11 cellular contexts compared by ENCODE assay signal in the genomic region with DNA sequence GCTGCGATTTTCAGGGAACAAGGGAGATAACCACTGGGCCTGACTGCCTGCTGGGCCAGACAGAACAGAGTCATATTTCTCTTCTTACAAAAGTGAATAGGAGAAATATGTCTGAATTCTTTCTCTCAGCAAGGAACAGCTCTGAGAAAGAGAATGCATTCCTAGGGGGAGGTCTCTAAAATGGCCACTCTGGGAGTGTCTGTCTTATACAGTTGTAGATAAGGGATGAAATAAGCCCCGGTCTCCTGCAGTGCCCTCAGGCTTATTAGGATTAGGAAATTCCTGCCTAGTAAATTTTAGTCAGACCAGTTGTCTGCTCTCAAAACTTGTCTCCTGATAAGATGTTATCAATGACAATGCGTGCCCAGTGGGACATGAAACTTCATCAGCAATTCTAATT. TPM values are rescaled to one million over a fixed set of nuclear protein-coding genes. Genes with fewer than 3 reads are reported as not detected.
A peak's percentile ranks its signal among the peaks of the same experiment; 100 is the strongest.
DNase-seq lines count a peak whose midpoint lies in the region; ATAC-seq, FAIRE-seq and TF ChIP-seq lines count a peak whose summit lies in the region.
"Not testable (repeated sequence)": the region's sequence is repeated elsewhere in the genome, so short reads cannot be mapped to it uniquely, and the experiment has no call there.
"Had no signal": no experiment of that assay in that cellular context is flagged by ENCODE, and none has a peak within 500 bp of the region (broad histone marks: within the 10 kb centered on the region; RNA-seq: fewer than 3 reads in every experiment).

No MANE protein-coding gene starts in this region.

- CTCF ChIA-PET in A673 (lab: Charles Lee); HCT116 (lab: Charles Lee); OCI-LY7 (lab: Charles Lee; ENCODE audit: unreplicated experiment); K562 (lab: Yijun Ruan, JAX; ENCODE audit: low intra/inter-chr PET ratio): not testable (repeated sequence)
- CTCF ChIA-PET in activated CD4-positive, alpha-beta T cell treated with anti-CD3 and anti-CD28 coated beads for 36 hours (lab: Charles Lee), result interaction anchor here (0.6 kb wide), 1 partner anchor 27 kb away, joined by 3 read pairs; no protein-coding TSS in a partner anchor

- TF ChIP-seq POLR2A in HCT116 (IDR thresholded peaks at IDR 0.05; ENCODE audit: borderline replicate concordance, extremely low read depth, insufficient read depth, insufficient read length); K562 (conservative IDR thresholded peaks at IDR 0.05): not testable (repeated sequence)

- not testable (repeated sequence) for H3K36me3 ChIP-seq in A673 (ENCODE audit: insufficient read depth, low read length, poor library complexity, severe bottlenecking); DND-41 (ENCODE audit: insufficient read depth, low read length); HCT116 (ENCODE audit: control insufficient read depth in 1 of 2, insufficient read depth in 2 of 2, low read length in 2 of 2); HUES48 (ENCODE audit: control insufficient read depth, insufficient read depth, low read length); OCI-LY7 (ENCODE audit: insufficient read depth, low read length); K562 (ENCODE audit: control insufficient read depth, insufficient read depth, low read length); mesendoderm (ENCODE audit: control insufficient read depth, insufficient read depth, low read length)

- FAIRE-seq in K562 (lab: Jason Lieb, UNC), result not testable (repeated sequence)

- 21% methylated on average over 3 of the region's 3 CpGs for WGBS in K562 (ENCODE audit: insufficient coverage, low coverage, missing lambda C conversion rate)
- WGBS in mesendoderm (ENCODE audit: extremely low coverage, insufficient coverage, low lambda C conversion rate), result no CpG with 5 or more reads among the region's 3 CpGs

- BruUV-seq in A673 (replicated peaks; lab: Mats Ljungman, UMichigan); HCT116 (replicated peaks; lab: Mats Ljungman, UMichigan); OCI-LY7 (replicated peaks; lab: Mats Ljungman, UMichigan); K562 (replicated peaks; lab: Mats Ljungman, UMichigan): not testable (repeated sequence)

- not testable (repeated sequence) for H4K5ac ChIP-seq in mesendoderm (ENCODE audit: low read length)

- H3K9me3 Mint-ChIP-seq in activated CD4-positive, alpha-beta T cell treated with anti-CD3 and anti-CD28 coated beads for 36 hours (ENCODE audit: low read depth), result peaks cover 17% of the 10 kb centered on the region

- POLR2A ChIA-PET in A673 (lab: Charles Lee; ENCODE audit: low non-redundant PET), result interaction anchor here (0.7 kb wide), 1 partner anchor 14 kb away, joined by 3 read pairs; no protein-coding TSS in a partner anchor
- POLR2A ChIA-PET in HCT116 (lab: Charles Lee); activated CD4-positive, alpha-beta T cell treated with anti-CD3 and anti-CD28 coated beads for 36 hours (lab: Charles Lee): not testable (repeated sequence)
- POLR2A ChIA-PET in OCI-LY7 (lab: Charles Lee), result interaction anchor here (0.6 to 1.6 kb wide), 3 partner anchors 10 to 212 kb away, joined by 3 read pairs; no protein-coding TSS in a partner anchor
- POLR2A ChIA-PET in K562 (lab: Yijun Ruan, JAX), result interaction anchor here (1.1 kb wide), 1 partner anchor 14 kb away, joined by 3 read pairs; a partner anchor contains a TSS

- not testable (repeated sequence) for H2BK120ac ChIP-seq in mesendoderm (ENCODE audit: low read depth, low read length)

- H3K4me2 ChIP-seq in DND-41 (ENCODE audit: insufficient read depth, low read length); HCT116 (ENCODE audit: low read length); OCI-LY7 (ENCODE audit: low read length); K562 (ENCODE audit: insufficient read depth, low read length); mesendoderm (ENCODE audit: low read length): not testable (repeated sequence)

- H2BK15ac ChIP-seq in mesendoderm (replicated peaks; ENCODE audit: low read depth), result not testable (repeated sequence)

- TF ChIP-seq RAD21 in HCT116 (IDR thresholded peaks at IDR 0.05; ENCODE audit: low read depth); K562 (CRISPR knock-in tag; conservative IDR thresholded peaks at IDR 0.05 in 1 of 2, IDR thresholded peaks at IDR 0.05 in 1 of 2): not testable (repeated sequence)

- not testable (repeated sequence) for H3K4ac ChIP-seq in mesendoderm (ENCODE audit: low read depth, low read length)

- not testable (repeated sequence) for H3K9me1 ChIP-seq in K562 (ENCODE audit: control insufficient read depth, insufficient read depth, low read length)

- DNase-seq in A673 (ENCODE audit: low spot score) (peak; percentile 3), DND-41 (peak; percentile 25), OCI-LY7 (ENCODE audit: low spot score) (peak; percentile 28), mesendoderm (peak; percentile 38)
- DNase-seq in HCT116 (ENCODE audit: low read depth, low spot score); K562 (ENCODE audit: extremely low read depth in 1 of 4, low spot score in 3 of 4): not testable (repeated sequence)
- peak; percentile 10 for DNase-seq in activated CD4-positive, alpha-beta T cell treated with anti-CD3 and anti-CD28 coated beads for 36 hours

- RAD21 ChIA-PET in HCT116 (lab: Charles Lee; ENCODE audit: low non-redundant PET in 1 of 2, low total read pairs in 2 of 2, uncharacterized antibody in 2 of 2, unreplicated experiment in 2 of 2), result not testable (repeated sequence)

- H3K27ac Mint-ChIP-seq in activated CD4-positive, alpha-beta T cell treated with anti-CD3 and anti-CD28 coated beads for 36 hours, result not testable (repeated sequence)

- not testable (repeated sequence) for ATAC-seq in DND-41 (ENCODE audit: insufficient read depth, low read depth); HCT116; activated CD4-positive, alpha-beta T cell treated with anti-CD3 and anti-CD28 coated beads for 36 hours; K562

- intact Hi-C loops in A673 (cut with micrococcal nuclease; ENCODE audit: unreplicated experiment); HCT116 (cut with micrococcal nuclease); OCI-LY7 (cut with micrococcal nuclease; ENCODE audit: unreplicated experiment); activated CD4-positive, alpha-beta T cell treated with anti-CD3 and anti-CD28 coated beads for 36 hours (cut with DNase I, micrococcal nuclease); K562 (cut with micrococcal nuclease): not testable (repeated sequence)

- not testable (repeated sequence) for H3K4me1 Mint-ChIP-seq in activated CD4-positive, alpha-beta T cell treated with anti-CD3 and anti-CD28 coated beads for 36 hours

- H3K9me2 ChIP-seq in HCT116 (ENCODE audit: insufficient read depth); OCI-LY7 (ENCODE audit: insufficient read depth, low read length): not testable (repeated sequence)

- H3K36me3 Mint-ChIP-seq in activated CD4-positive, alpha-beta T cell treated with anti-CD3 and anti-CD28 coated beads for 36 hours (ENCODE audit: low read depth), result not testable (repeated sequence)

- TF ChIP-seq CTCF in A673 (conservative IDR thresholded peaks at IDR 0.05; ENCODE audit: low read depth, low read length); DND-41 (IDR thresholded peaks at IDR 0.05; ENCODE audit: borderline replicate concordance, extremely low read depth, low read length, poor library complexity, severe bottlenecking); HCT116 (IDR thresholded peaks at IDR 0.05 in 2 of 3, conservative IDR thresholded peaks at IDR 0.05 in 1 of 3; ENCODE audit: borderline replicate concordance in 1 of 3, insufficient read depth in 1 of 3, low read depth in 2 of 3, low read length in 2 of 3); OCI-LY7 (conservative IDR thresholded peaks at IDR 0.05; ENCODE audit: low read length); K562 (IDR thresholded peaks at IDR 0.05 in 2 of 3, conservative IDR thresholded peaks at IDR 0.05 in 1 of 3; ENCODE audit: insufficient read depth in 2 of 3, low read depth in 1 of 3, low read length in 3 of 3): not testable (repeated sequence)

- not testable (repeated sequence) for H3K27me3 ChIP-seq in A673 (replicated peaks; ENCODE audit: insufficient read depth, low read depth, low read length, poor library complexity); DND-41 (ENCODE audit: insufficient read depth, low read length, poor library complexity); HCT116 (ENCODE audit: insufficient read depth, low read length); HUES48 (ENCODE audit: control insufficient read depth, insufficient read depth, low read length); K562 (ENCODE audit: control insufficient read depth in 2 of 2, insufficient read depth in 2 of 2, low read length in 2 of 2); mesendoderm (ENCODE audit: insufficient read depth, low read length, poor library complexity)

- not testable (repeated sequence) for H3K4me3 Mint-ChIP-seq in activated CD4-positive, alpha-beta T cell treated with anti-CD3 and anti-CD28 coated beads for 36 hours

- not testable (repeated sequence) for H2AFZ ChIP-seq in DND-41 (ENCODE audit: low read depth, low read length); HCT116 (ENCODE audit: low read depth, low read length, poor library complexity, severe bottlenecking); OCI-LY7 (ENCODE audit: low read length); K562 (ENCODE audit: low read depth, low read length)

- not testable (repeated sequence) for TF ChIP-seq EP300 in K562 (IDR thresholded peaks at IDR 0.05; ENCODE audit: low read length)

- not testable (repeated sequence) for H3K79me2 ChIP-seq in DND-41 (ENCODE audit: insufficient read depth, low read length); HCT116 (ENCODE audit: insufficient read depth, low read length); OCI-LY7 (ENCODE audit: insufficient read depth, low read depth, low read length); K562 (ENCODE audit: control insufficient read depth, insufficient read depth, low read length); mesendoderm (ENCODE audit: control insufficient read depth, insufficient read depth, low read length)

- not testable (repeated sequence) for H3K4me1 ChIP-seq in A673 (ENCODE audit: insufficient read depth, low read length, poor library complexity, severe bottlenecking); DND-41 (ENCODE audit: insufficient read depth, low read length); HUES48 (ENCODE audit: control insufficient read depth, insufficient read depth, low read length); OCI-LY7 (ENCODE audit: insufficient read depth, low read length, poor library complexity, severe bottlenecking); K562 (replicated peaks in 1 of 2; ENCODE audit: control insufficient read depth in 2 of 2, insufficient read depth in 2 of 2, low read length in 2 of 2); mesendoderm (ENCODE audit: control insufficient read depth, low read depth, low read length)
- H3K4me1 ChIP-seq in HCT116 (ENCODE audit: control insufficient read depth in 1 of 2, insufficient read depth in 2 of 2, low read length in 2 of 2), result peaks cover 0 to 13% of the 10 kb centered on the region in 2 experiments; a peak in 2 of 4 replicates

- H3K79me1 ChIP-seq in mesendoderm (ENCODE audit: low read length), result not testable (repeated sequence)

- not testable (repeated sequence) for H4K8ac ChIP-seq in mesendoderm (ENCODE audit: low read depth, low read length)

- H3K27me3 Mint-ChIP-seq in activated CD4-positive, alpha-beta T cell treated with anti-CD3 and anti-CD28 coated beads for 36 hours, result peaks cover 17% of the 10 kb centered on the region

- not testable (repeated sequence) for H3K9ac ChIP-seq in DND-41 (ENCODE audit: low read depth, low read length); HCT116 (ENCODE audit: low read length); HUES48 (ENCODE audit: low read depth, low read length); K562 (ENCODE audit: insufficient read depth in 1 of 2, low read depth in 2 of 2, low read length in 2 of 2); mesendoderm (ENCODE audit: low read length)

- not testable (repeated sequence) for H3K56ac ChIP-seq in mesendoderm (ENCODE audit: low read length)

- H3K4me3 ChIP-seq in A673 (ENCODE audit: low read depth, low read length, poor library complexity, severe bottlenecking); DND-41 (ENCODE audit: low read depth in 1 of 2, low read length in 2 of 2); HCT116 (replicated peaks in 1 of 2; ENCODE audit: low read depth in 1 of 2, low read length in 2 of 2); OCI-LY7 (ENCODE audit: low read depth, low read length, poor library complexity, severe bottlenecking); K562; mesendoderm (ENCODE audit: low read length): not testable (repeated sequence)
- peak overlapping the region; percentile 27; the same call in 1 of the 2 replicates for H3K4me3 ChIP-seq in HUES48 (ENCODE audit: low read depth, low read length)

- H3K18ac ChIP-seq in mesendoderm (ENCODE audit: low read length), result not testable (repeated sequence)

- H2AK5ac ChIP-seq in mesendoderm (ENCODE audit: low read length), result not testable (repeated sequence)

- in situ Hi-C loops in K562 (cut with MboI), result not testable (repeated sequence)

- H4K20me1 ChIP-seq in DND-41 (ENCODE audit: insufficient read depth, low read length); HCT116 (ENCODE audit: insufficient read depth); OCI-LY7 (ENCODE audit: insufficient read depth, low read length); K562 (replicated peaks; ENCODE audit: control insufficient read depth, insufficient read depth, low read length): not testable (repeated sequence)

- H3K27ac ChIP-seq in A673 (ENCODE audit: low read depth, low read length, poor library complexity, severe bottlenecking); DND-41 (ENCODE audit: low read length); HCT116 (ENCODE audit: low read depth, low read length); HUES48 (ENCODE audit: low read depth, low read length); OCI-LY7 (ENCODE audit: low read depth, low read length, poor library complexity, severe bottlenecking); K562 (ENCODE audit: extremely low read depth, low read depth, low read length); mesendoderm (ENCODE audit: low read depth, low read length): not testable (repeated sequence)

- H2BK5ac ChIP-seq in mesendoderm (ENCODE audit: low read length), result not testable (repeated sequence)

- not testable (repeated sequence) for H3K23ac ChIP-seq in mesendoderm (ENCODE audit: low read length)

- H3K9me3 ChIP-seq in A673 (ENCODE audit: low read depth, low read length, poor library complexity, severe bottlenecking) (peaks cover 19% of the 10 kb centered on the region), DND-41 (ENCODE audit: insufficient read depth, low read length, severe bottlenecking) (peaks cover 33% of the 10 kb centered on the region), HUES48 (ENCODE audit: control insufficient read depth, insufficient read depth, low read length) (peaks cover 31% of the 10 kb centered on the region), OCI-LY7 (ENCODE audit: low read length) (peaks cover 33% of the 10 kb centered on the region)
- not testable (repeated sequence) for H3K9me3 ChIP-seq in HCT116 (ENCODE audit: control insufficient read depth in 1 of 2, insufficient read depth in 1 of 2, low read depth in 1 of 2, low read length in 2 of 2); K562 (replicated peaks; ENCODE audit: control insufficient read depth, insufficient read depth, low read depth, low read length)

RNA-seq across cellular contexts. Expression of a gene that starts 14.1 kb away (rescaled TPM):
- total RNA-seq in A673 (2021), result 1.2 and 1.6 TPM in 2 replicates
- 14.9 TPM for total RNA-seq in HCT116 (2021; ENCODE audit: unreplicated experiment)
- polyA plus RNA-seq in HCT116 (2012), result 4.8 and 7.6 TPM in 2 replicates
- 5.6 and 5.7 TPM in 2 replicates for total RNA-seq in OCI-LY7 (2014; rRNA removed; shearing (Covaris generic))
- 5.4 and 8.0 TPM in 2 replicates for total RNA-seq in OCI-LY7 (2022)
- 1 to 10 TPM; 1.0 to 1.2 TPM for total RNA-seq in activated CD4-positive, alpha-beta T cell treated with anti-CD3 and anti-CD28 coated beads for 36 hours
- 1.5 TPM in 1 of 2 replicates, not detected in the other for total RNA-seq in K562 (2011; cell fraction: chromatin; rRNA removed; ENCODE audit: low replicate concordance)
- total RNA-seq in K562 (2011; cell fraction: nucleolus; rRNA removed), result 0.39 TPM in 1 of 2 replicates, not detected in the other
- total RNA-seq in K562 (2011; cell fraction: nucleoplasm; rRNA removed), result 1.1 TPM in 1 of 2 replicates, not detected in the other
- total RNA-seq in K562 (2014; rRNA removed), result 0.86 and 1.1 TPM in 2 replicates
- total RNA-seq in K562 (2014; rRNA removed; fragmentation: Illumina TruSeq; extraction: Trizol), result 1.1 and 1.3 TPM in 2 replicates
- 1.2 and 1.3 TPM in 2 replicates for total RNA-seq in K562 (2015; rRNA removed; fragmentation: Illumina TruSeq; extraction: Trizol)
- 0.56 and 0.78 TPM in 2 replicates for total RNA-seq in K562 (2021)
- 0.39 and 0.96 TPM in 2 replicates for polyA plus RNA-seq in K562 (2011; rRNA removed)
- polyA plus RNA-seq in K562 (2011; cell fraction: cytosol; rRNA removed), result 0.09 and 0.21 TPM in 2 replicates
- polyA plus RNA-seq in K562 (2011; cell fraction: nucleus; rRNA removed), result 0.25 and 0.78 TPM in 2 replicates
- 1.6 and 2.4 TPM in 2 replicates for polyA plus RNA-seq in K562 (2012)
- polyA plus RNA-seq in K562 (2014; fragmentation: Illumina TruSeq; extraction: Trizol), result 1.1 and 1.2 TPM in 2 replicates
- under 1 TPM; 0.92 to 1.00 TPM for polyA plus RNA-seq in K562 (2014; fragmentation: Nextera tagmentation; extraction: Ambion mirVana)
- 1.7 and 2.7 TPM in 2 replicates for polyA plus RNA-seq in K562 (2014; rRNA removed)
- 0.42 and 1.3 TPM in 2 replicates for polyA minus RNA-seq in K562 (2011; rRNA and poly(A)+ RNA removed)
- polyA minus RNA-seq in K562 (2011; cell fraction: cytosol; rRNA and poly(A)+ RNA removed), result not detected in 2 replicates
- 0.40 TPM in 1 of 2 replicates, not detected in the other for polyA minus RNA-seq in K562 (2011; cell fraction: nucleus; rRNA and poly(A)+ RNA removed)
- 0.49 TPM for polyA plus RNA-seq in mesendoderm (2013, experiment 1 of 2)
- polyA plus RNA-seq in mesendoderm (2013, experiment 2 of 2), result 0.63 TPM
- total RNA-seq: CD4-positive, alpha-beta memory T cell; CD4-positive, CD25-positive, alpha-beta regulatory T cell; G401 had no signal
